In genomic region chr7:28682811-28683210, GRCh38 we compare ENCODE assay signal across 29 cellular contexts.
"Had no signal": no experiment of that assay in that cellular context is flagged by ENCODE, and none has a peak within 500 bp of the region (broad histone marks: within the 10 kb centered on the region; RNA-seq: fewer than 3 reads in every experiment).

No MANE protein-coding gene starts in this region.

- ATAC-seq: activated CD4-positive, CD25-positive, alpha-beta regulatory T cell treated with anti-CD3 and anti-CD28 coated beads, Interleukin-2, amount 50 U/mL, for 24 hours; activated naive CD4-positive, alpha-beta T cell treated with anti-CD3 and anti-CD28 coated beads, Interleukin-2, amount 50 U/mL, for 72 hours; foreskin keratinocyte; heart left ventricle; left lobe of liver; mucosa of descending colon; right lobe of liver; stimulated activated effector memory CD8-positive, alpha-beta T cell treated with anti-CD3 and anti-CD28 coated beads, Interleukin-12 subunit alpha, Interleukin-12 subunit beta, amount 100 ng/mL, for 72 hours; T-helper 17 cell; upper lobe of right lung had no signal

- H3K4me1 ChIP-seq: breast epithelium, parathyroid adenoma had no signal

- H3K79me2 ChIP-seq: parathyroid adenoma had no signal

- H3K4me3 Mint-ChIP-seq: activated CD4-positive, alpha-beta memory T cell treated with anti-CD3 and anti-CD28 coated beads, Interleukin-2, amount 10 ng/mL, durations not matched to agents 7 days and 5 days; activated T-cell treated with anti-CD3 and anti-CD28 coated beads, Interleukin-2, amount 50 U/mL, for 24 hours; central memory CD8-positive, alpha-beta T cell; nephron progenitor cell; stimulated activated effector memory CD8-positive, alpha-beta T cell treated with anti-CD3 and anti-CD28 coated beads, Interleukin-12 subunit alpha, Interleukin-12 subunit beta, amount 100 ng/mL, for 72 hours; stimulated activated naive CD8-positive, alpha-beta T cell treated with anti-CD3 and anti-CD28 coated beads, Interleukin-15, Interleukin-2, amounts not matched to agents 100 ng/mL and 50 ng/mL, for 24 hours; T-helper 17 cell had no signal

- H3K9me3 Mint-ChIP-seq: activated CD4-positive, alpha-beta memory T cell treated with anti-CD3 and anti-CD28 coated beads, Interleukin-2, amount 10 ng/mL, durations not matched to agents 7 days and 5 days; activated naive CD4-positive, alpha-beta T cell treated with anti-CD3 and anti-CD28 coated beads, Interleukin-2, amount 50 U/mL, for 72 hours; activated T-cell treated with anti-CD3 and anti-CD28 coated beads, Interleukin-2, amount 50 U/mL, for 24 hours; central memory CD8-positive, alpha-beta T cell; nephron progenitor cell; stimulated activated effector memory CD8-positive, alpha-beta T cell treated with anti-CD3 and anti-CD28 coated beads, Interleukin-12 subunit alpha, Interleukin-12 subunit beta, amount 100 ng/mL, for 72 hours; stimulated activated naive CD8-positive, alpha-beta T cell treated with anti-CD3 and anti-CD28 coated beads, Interleukin-15, Interleukin-2, amounts not matched to agents 100 ng/mL and 50 ng/mL, for 24 hours had no signal

- H3K36me3 ChIP-seq: breast epithelium, esophagus muscularis mucosa, heart left ventricle, right lobe of liver, upper lobe of right lung, WERI-Rb-1 had no signal

- H3K4me1 Mint-ChIP-seq: activated CD4-positive, alpha-beta memory T cell treated with anti-CD3 and anti-CD28 coated beads, Interleukin-2, amount 10 ng/mL, durations not matched to agents 7 days and 5 days; central memory CD8-positive, alpha-beta T cell; stimulated activated effector memory CD8-positive, alpha-beta T cell treated with anti-CD3 and anti-CD28 coated beads, Interleukin-12 subunit alpha, Interleukin-12 subunit beta, amount 100 ng/mL, for 72 hours had no signal

- DNase-seq: activated CD4-positive, alpha-beta memory T cell treated with anti-CD3 and anti-CD28 coated beads, Interleukin-2, amount 10 ng/mL, durations not matched to agents 7 days and 5 days; activated CD4-positive, alpha-beta T cell treated with anti-CD3 and anti-CD28 coated beads for 48 hours; activated CD8-positive, alpha-beta memory T cell treated with anti-CD3 and anti-CD28 coated beads, Interleukin-2, amount 50 U/mL, for 48 hours; activated T-cell treated with anti-CD3 and anti-CD28 coated beads, Interleukin-2, amount 50 U/mL, for 24 hours; dermis blood vessel endothelial cell; effector CD4-positive, alpha-beta T cell; foreskin keratinocyte; mucosa of descending colon; occipital lobe; right lobe of liver; stimulated activated CD4-positive, alpha-beta T cell treated with anti-CD3 and anti-CD28 coated beads, Interleukin-12 subunit alpha, Interleukin-12 subunit beta, amount 100 ng/mL, for 4 hours; stimulated activated CD4-positive, alpha-beta T cell treated with anti-CD3 and anti-CD28 coated beads, Interleukin-4, amount 100 ng/mL, for 24 hours; T-helper 17 cell; T1000; upper lobe of right lung; WERI-Rb-1 had no signal

- H3K36me3 Mint-ChIP-seq: activated naive CD4-positive, alpha-beta T cell treated with anti-CD3 and anti-CD28 coated beads, Interleukin-2, amount 50 U/mL, for 72 hours; stimulated activated effector memory CD8-positive, alpha-beta T cell treated with anti-CD3 and anti-CD28 coated beads, Interleukin-12 subunit alpha, Interleukin-12 subunit beta, amount 100 ng/mL, for 72 hours had no signal

- H3K27me3 ChIP-seq: breast epithelium, esophagus muscularis mucosa, foreskin keratinocyte, heart left ventricle, upper lobe of right lung had no signal

- H3K27ac Mint-ChIP-seq: activated CD4-positive, alpha-beta memory T cell treated with anti-CD3 and anti-CD28 coated beads, Interleukin-2, amount 10 ng/mL, durations not matched to agents 7 days and 5 days; activated naive CD4-positive, alpha-beta T cell treated with anti-CD3 and anti-CD28 coated beads, Interleukin-2, amount 50 U/mL, for 72 hours; activated T-cell treated with anti-CD3 and anti-CD28 coated beads, Interleukin-2, amount 50 U/mL, for 24 hours; nephron progenitor cell; stimulated activated effector memory CD8-positive, alpha-beta T cell treated with anti-CD3 and anti-CD28 coated beads, Interleukin-12 subunit alpha, Interleukin-12 subunit beta, amount 100 ng/mL, for 72 hours; stimulated activated naive CD8-positive, alpha-beta T cell treated with anti-CD3 and anti-CD28 coated beads, Interleukin-15, Interleukin-2, amounts not matched to agents 100 ng/mL and 50 ng/mL, for 24 hours; T-helper 17 cell had no signal

- H3K27ac ChIP-seq: breast epithelium, esophagus muscularis mucosa, foreskin keratinocyte, heart left ventricle, parathyroid adenoma, right lobe of liver, skin epidermis, upper lobe of right lung, WERI-Rb-1 had no signal

- H2AFZ ChIP-seq: parathyroid adenoma had no signal

- H3K4me3 ChIP-seq: breast epithelium, esophagus muscularis mucosa, heart left ventricle, lung, mucosa of descending colon, right lobe of liver, skin epidermis, upper lobe of right lung had no signal

- H3K9ac ChIP-seq: parathyroid adenoma had no signal

- H3K9me3 ChIP-seq: breast epithelium, esophagus muscularis mucosa, heart left ventricle, mucosa of descending colon, right lobe of liver, upper lobe of right lung had no signal
